ENCODE assay signal across 22 cellular contexts in genomic region chr2:236016496-236016895, GRCh38.
DNase-seq lines count a peak whose midpoint lies in the region; ATAC-seq, FAIRE-seq and TF ChIP-seq lines count a peak whose summit lies in the region.
"Had no signal": no experiment of that assay in that cellular context is flagged by ENCODE, and none has a peak within 500 bp of the region (broad histone marks: within the 10 kb centered on the region; RNA-seq: fewer than 3 reads in every experiment).

No MANE protein-coding gene starts in this region.

- no peak overlapping the region for H2AFZ ChIP-seq in H1 (ENCODE audit: low read length)

- no peak overlapping the region for H3K4ac ChIP-seq in H1 (replicated peaks; ENCODE audit: insufficient read length, low read depth, low read length)

- H3K18ac ChIP-seq in H1 (ENCODE audit: extremely low read depth, low read length): no peak overlapping the region; the same call in 1 of the 2 replicates

- no peak overlapping the region; the same call in 1 of the 2 replicates for H2BK12ac ChIP-seq in H1 (ENCODE audit: low read depth, low read length)

- H3K56ac ChIP-seq in H1 (replicated peaks; ENCODE audit: insufficient read length, low read depth, low read length): no peak overlapping the region

- no peaks in the 10 kb centered on the region for H3K36me3 ChIP-seq in H7 (replicated peaks; ENCODE audit: control insufficient read depth, insufficient read depth, low read length)
- H3K36me3 ChIP-seq in H1 (ENCODE audit: control insufficient read depth in 2 of 4, insufficient read depth in 4 of 4, low read length in 3 of 4): no peaks in the 10 kb centered on the region; a peak in 1 of 8 replicates
- H3K36me3 ChIP-seq: BE2C had no signal

- H3K4me1 ChIP-seq in H1 (replicated peaks in 1 of 4; ENCODE audit: control insufficient read depth in 3 of 4, insufficient read depth in 4 of 4, low read length in 3 of 4): peaks cover 11 to 30% (median 24%) of the 10 kb centered on the region in 4 experiments
- H3K4me1 ChIP-seq: BE2C had no signal

- TF ChIP-seq CTCF in H1 (IDR thresholded peaks at IDR 0.05; ENCODE audit: control extremely low read depth in 1 of 3, insufficient read depth in 1 of 3, low read depth in 1 of 3, low read length in 3 of 3): no peak
- no peak for TF ChIP-seq CTCF in RWPE1 (conservative IDR thresholded peaks at IDR 0.05; ENCODE audit: low read depth)

- CTCF ChIA-PET in H1 (lab: Charles Lee; ENCODE audit: partially characterized antibody) (no interaction called here), RWPE1 (lab: Yijun Ruan, JAX) (no interaction called here)

- H2AK5ac ChIP-seq in H1 (ENCODE audit: low read depth, low read length): no peak overlapping the region

- H3K4me2 ChIP-seq in H1 (ENCODE audit: insufficient read depth in 1 of 2, low read depth in 2 of 2, low read length in 2 of 2): no peak overlapping the region

- ATAC-seq in HG02588 (IDR thresholded peaks at IDR 0.05; ENCODE audit: unreplicated experiment) (no peak), GM18858 (IDR thresholded peaks at IDR 0.05; ENCODE audit: unreplicated experiment) (no peak)

- H3K79me1 ChIP-seq in H1 (ENCODE audit: low read depth, low read length): no peaks in the 10 kb centered on the region

- no peak for FAIRE-seq in H1 (lab: Jason Lieb, UNC)
- FAIRE-seq: A204.1, G401.6, GM12891 had no signal

- H3K9me3 ChIP-seq in H1 (ENCODE audit: insufficient read depth in 2 of 2, low read depth in 1 of 2, low read length in 1 of 2): no peaks in the 10 kb centered on the region
- H3K9me3 ChIP-seq: BE2C, BLaER1 had no signal

- DNase-seq in H7: peak; percentile 53
- DNase-seq in H1 (ENCODE audit: low read depth in 1 of 2, low spot score in 2 of 2): no peak
- DNase-seq in iPS-NIHi7 (ENCODE audit: extremely low spot score): peak; percentile 51
- peak; percentile 22 for DNase-seq in mesenteric fat pad (ENCODE audit: low spot score)
- DNase-seq in stimulated activated CD4-positive, alpha-beta T cell treated with anti-CD3 and anti-CD28 coated beads, Interleukin-2, amount 100 ng/mL, for 48 hours: no peak
- no peak for DNase-seq in RWPE1 (ENCODE audit: low spot score)
- DNase-seq: 8988T; ACHN; BE2C; C1 segment of cervical spinal cord; CD4-positive, alpha-beta memory T cell; CD4-positive, CD25-positive, alpha-beta regulatory T cell; CD8-positive, alpha-beta memory T cell; COR-L47; DMS79 treated with DMSO at 0.1 percent for 48 hours; GF-D8 had no signal

- no peaks in the 10 kb centered on the region for H3K79me2 ChIP-seq in H1 (ENCODE audit: control insufficient read depth in 1 of 2, insufficient read depth in 2 of 2, low read length in 2 of 2)

- no peak overlapping the region for H2BK120ac ChIP-seq in H1 (replicated peaks; ENCODE audit: low read depth, low read length)

- no peak overlapping the region for H2BK15ac ChIP-seq in H1 (ENCODE audit: low read length)

- H3K4me3 ChIP-seq in H7 (ENCODE audit: insufficient read depth, low read depth, low read length) (no peak overlapping the region), H1 (ENCODE audit: extremely low read depth in 1 of 4, insufficient read depth in 2 of 4, low read depth in 3 of 4, low read length in 4 of 4) (no peak overlapping the region)
- H3K4me3 ChIP-seq: BLaER1 had no signal

- H3K23me2 ChIP-seq in H1 (ENCODE audit: low read depth, low read length): no peaks in the 10 kb centered on the region

- POLR2A ChIA-PET in H1 (lab: Charles Lee; ENCODE audit: partially characterized antibody): interaction anchor here (1.2 kb wide), 1 partner anchor 10 kb away, joined by 3 read pairs; no protein-coding TSS in a partner anchor
- POLR2A ChIA-PET in RWPE1 (lab: Yijun Ruan, JAX; ENCODE audit: low non-redundant PET): no interaction called here

- H3K27ac ChIP-seq in H1 (ENCODE audit: low read depth, low read length): no peak overlapping the region
- no peak overlapping the region for H3K27ac ChIP-seq in RWPE1
- H3K27ac ChIP-seq: BLaER1 had no signal

- no peak overlapping the region for H4K8ac ChIP-seq in H1 (ENCODE audit: extremely low read depth, insufficient read depth, low read length)

- 86% methylated on average over 4 of the region's 4 CpGs; no CpG with 5 or more reads in 1 of the 2 experiments for WGBS in H1 (ENCODE audit: extremely low coverage in 1 of 2, insufficient coverage in 1 of 2, insufficient read length in 1 of 2, insufficient replicate concordance in 2 of 2, low coverage in 1 of 2, low lambda C conversion rate in 2 of 2, missing lambda C conversion rate in 1 of 2), 2 experiments

- H4K20me1 ChIP-seq in H1 (replicated peaks in 1 of 2; ENCODE audit: control insufficient read depth in 1 of 2, insufficient read depth in 2 of 2, low read length in 2 of 2): no peaks in the 10 kb centered on the region

- H4K5ac ChIP-seq in H1 (ENCODE audit: insufficient read length, low read depth, low read length): no peak overlapping the region

- no peak for TF ChIP-seq EP300 in H1 (IDR thresholded peaks at IDR 0.05; ENCODE audit: borderline replicate concordance in 1 of 2, low read depth in 2 of 2, low read length in 2 of 2)

- TF ChIP-seq RAD21 in H1 (IDR thresholded peaks at IDR 0.05 in 1 of 2, conservative IDR thresholded peaks at IDR 0.05 in 1 of 2; ENCODE audit: low read depth in 2 of 2, low read length in 2 of 2): no peak

- no peaks in the 10 kb centered on the region for H3K27me3 ChIP-seq in H7 (ENCODE audit: control insufficient read depth, insufficient read depth, low read length)
- 0 out of 7 replicates have a peak, but pooled peaks cover 0 to 2% (median 0%) of the 10 kb centered on the region in 4 experiments for H3K27me3 ChIP-seq in H1 (replicated peaks in 1 of 4; ENCODE audit: control insufficient read depth in 3 of 4, extremely low read depth in 1 of 4, insufficient read depth in 3 of 4, low read length in 3 of 4)
- H3K27me3 ChIP-seq: BE2C had no signal

- H3K9ac ChIP-seq in H1 (replicated peaks in 1 of 4; ENCODE audit: extremely low read depth in 1 of 4, low read depth in 3 of 4, low read length in 3 of 4): no peak overlapping the region
- H3K9ac ChIP-seq: BLaER1 had no signal

- no peak for TF ChIP-seq POLR2A in H1 (IDR thresholded peaks at IDR 0.05; ENCODE audit: control extremely low read depth in 1 of 2, low read depth in 2 of 2, low read length in 2 of 2)

- H4K91ac ChIP-seq in H1 (replicated peaks; ENCODE audit: insufficient read length, low read length): no peak overlapping the region

- H2BK20ac ChIP-seq in H1 (ENCODE audit: low read length): no peak overlapping the region

- H2BK5ac ChIP-seq in H1 (ENCODE audit: low read depth, low read length): no peak overlapping the region

- H3K23ac ChIP-seq in H1 (ENCODE audit: insufficient read length): no peak overlapping the region

- no peak overlapping the region for H3K14ac ChIP-seq in H1 (ENCODE audit: insufficient read length)

TF ChIP-seq in H1, 55 proteins besides CTCF, POLR2A, EP300 and RAD21:
- no peak for TF ChIP-seq TCF12 (IDR thresholded peaks at IDR 0.05; ENCODE audit: low read depth, low read length)
- TF ChIP-seq HDAC6 (IDR thresholded peaks at IDR 0.05; ENCODE audit: low read depth, low read length): no peak
- TF ChIP-seq SIN3A (conservative IDR thresholded peaks at IDR 0.05 in 1 of 2, IDR thresholded peaks at IDR 0.05 in 1 of 2; ENCODE audit: low read depth in 1 of 2, low read length in 2 of 2): peak; percentile 28 to 33; a peak in 1 of 4 replicates
- TF ChIP-seq KDM1A (IDR thresholded peaks at IDR 0.05; ENCODE audit: borderline replicate concordance, low read length): no peak
- no peak for TF ChIP-seq CREB1 (IDR thresholded peaks at IDR 0.05)
- TF ChIP-seq CBX5 (IDR thresholded peaks at IDR 0.05; ENCODE audit: low read depth, low read length): no peak
- no peak for TF ChIP-seq POLR2AphosphoS5 (IDR thresholded peaks at IDR 0.05; ENCODE audit: low read depth, low read length)
- no peak for TF ChIP-seq RNF2 (IDR thresholded peaks at IDR 0.05; ENCODE audit: borderline replicate concordance, low read depth, low read length, missing control alignments, poor library complexity, severe bottlenecking)
TF ChIP-seq in H1: peak in this region for 1.

Comparison
In these comparisons a context has a peak if more than half of its experiments do, and no peak if none do; other contexts are left out.
1. DNase-seq: peak in H7 (single experiment), iPS-NIHi7 (single experiment) and mesenteric fat pad (single experiment); none in H1 (0 of 2), stimulated activated CD4-positive, alpha-beta T cell treated with anti-CD3 and anti-CD28 coated beads, Interleukin-2, amount 100 ng/mL, for 48 hours (0 of 2) and RWPE1 (single experiment).